ENCODE assay signal across 12 cellular contexts in the genomic region with DNA sequence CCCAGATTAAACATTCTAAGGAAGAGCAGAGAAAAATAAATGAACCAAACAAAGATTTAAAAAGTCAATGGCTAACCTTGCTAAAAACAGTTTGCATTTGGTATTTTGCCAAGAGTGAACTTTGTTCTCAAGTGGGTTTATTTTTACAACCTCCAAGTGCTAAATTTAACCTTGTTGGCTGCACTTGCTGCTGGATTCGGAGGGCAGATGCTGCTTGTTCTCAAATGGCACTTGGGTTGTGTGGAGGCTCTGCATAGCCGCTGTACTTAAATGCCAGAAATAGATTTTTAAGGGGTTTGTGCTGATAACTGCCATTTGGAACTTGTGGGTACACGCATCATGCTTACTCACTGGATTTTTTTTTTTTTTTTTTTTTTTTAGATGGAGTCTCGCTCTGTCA. TPM values are rescaled to one million over a fixed set of nuclear protein-coding genes. Genes with fewer than 3 reads are reported as not detected.
DNase-seq lines count a peak whose midpoint lies in the region; ATAC-seq and TF ChIP-seq lines count a peak whose summit lies in the region.
"Had no signal": no experiment of that assay in that cellular context is flagged by ENCODE, and none has a peak within 500 bp of the region (broad histone marks: within the 10 kb centered on the region; RNA-seq: fewer than 3 reads in every experiment).

No MANE protein-coding gene starts in this region.

- ATAC-seq in left lung: peak; percentile 73
- ATAC-seq in HG02981 (IDR thresholded peaks at IDR 0.05; ENCODE audit: unreplicated experiment): no peak
- ATAC-seq: GM12878 had no signal

- H3K4me1 ChIP-seq in left lung: peaks cover 7 to 8% of the 10 kb centered on the region in 2 donors

- no peaks in the 10 kb centered on the region for H3K9me3 ChIP-seq in AG04450 (ENCODE audit: control insufficient read depth, insufficient read depth, low read length)
- H3K9me3 ChIP-seq in left lung: no peaks in the 10 kb centered on the region

- intact Hi-C loops in left lung (cut with DNase I): no loop called here

- H3K27me3 ChIP-seq in AG04450 (ENCODE audit: control insufficient read depth, insufficient read depth, low read length): no peaks in the 10 kb centered on the region
- H3K27me3 ChIP-seq in left lung: no peaks in the 10 kb centered on the region

- H3K4me3 ChIP-seq in AG04450 (ENCODE audit: low read depth, low read length): no peak overlapping the region
- no peak overlapping the region for H3K4me3 ChIP-seq in left lung
- H3K4me3 ChIP-seq: GM12878 had no signal

- POLR2A ChIA-PET in AG04450 (lab: Yijun Ruan, JAX): no interaction called here

- peak; percentile 51 for DNase-seq in AG04450 (ENCODE audit: low read depth, low spot score)
- DNase-seq in LHCN-M2 (ENCODE audit: low read depth): peak; percentile 76
- peak; percentile 34 for DNase-seq in astrocyte of the hippocampus (ENCODE audit: low read depth, low spot score)
- DNase-seq in left lung: no peak
- DNase-seq in cerebellum (ENCODE audit: low spot score): no peak
- DNase-seq in NCI-H1930 (lab: John Stamatoyannopoulos, UW): no peak
- DNase-seq in NCI-H510A treated with DMSO at 0.1 percent for 48 hours (lab: John Stamatoyannopoulos, UW): no peak
- DNase-seq: CD4-positive, alpha-beta memory T cell; effector CD4-positive, alpha-beta T cell had no signal

- CTCF ChIA-PET in AG04450 (lab: Charles Lee): interaction anchor here (0.6 to 9.0 kb wide), 2 partner anchors 8 to 97 kb away, joined by 3 to 231 read pairs; no protein-coding TSS in a partner anchor

- H3K27ac ChIP-seq in AG04450 (ENCODE audit: low read depth, low read length): no peak overlapping the region
- no peak overlapping the region for H3K27ac ChIP-seq in left lung

- no peaks in the 10 kb centered on the region for H3K36me3 ChIP-seq in left lung

- TF ChIP-seq CTCF in AG04450 (IDR thresholded peaks at IDR 0.05; ENCODE audit: low read depth, low read length): no peak
- TF ChIP-seq CTCF in left lung (IDR thresholded peaks at IDR 0.05): no peak

RNA-seq across cellular contexts. Expression of a gene that starts 13.3 kb away (rescaled TPM):
- polyA plus RNA-seq in AG04450 (2011; rRNA removed): 3.5 and 3.9 TPM in 2 replicates
- 2.6 and 3.3 TPM in 2 replicates for polyA minus RNA-seq in AG04450 (2011; rRNA and poly(A)+ RNA removed)
- total RNA-seq in LHCN-M2 (2014; rRNA removed): 3.7 and 4.1 TPM in 2 replicates
- 8.0 TPM for polyA plus RNA-seq in LHCN-M2 (2012)
- 1 to 10 TPM; 3.6 to 4.3 TPM for total RNA-seq in left lung
- total RNA-seq in cerebellum: 4.4 TPM

RNA-seq across cellular contexts. Expression of a gene that starts 22.1 kb away (rescaled TPM):
- polyA plus RNA-seq in AG04450 (2011; rRNA removed): 12.7 and 17.7 TPM in 2 replicates
- polyA minus RNA-seq in AG04450 (2011; rRNA and poly(A)+ RNA removed): 9.1 and 9.9 TPM in 2 replicates
- total RNA-seq in LHCN-M2 (2014; rRNA removed) (10.9 and 13.5 TPM in 2 replicates), left lung (10 to 100 TPM; 10.0 to 13.2 TPM), cerebellum (33.7 TPM)
- 14.8 TPM for polyA plus RNA-seq in LHCN-M2 (2012)

RNA-seq across cellular contexts. Expression of a gene that starts 22.3 kb away (rescaled TPM):
- 0.19 and 0.25 TPM in 2 replicates for polyA plus RNA-seq in AG04450 (2011; rRNA removed)
- polyA minus RNA-seq in AG04450 (2011; rRNA and poly(A)+ RNA removed): 0.37 and 0.61 TPM in 2 replicates
- total RNA-seq in LHCN-M2 (2014; rRNA removed) (6.0 and 6.2 TPM in 2 replicates), left lung (1 to 10 TPM; 1.7 to 1.8 TPM), cerebellum (1.1 TPM)
- polyA plus RNA-seq in LHCN-M2 (2012): 4.4 TPM

RNA-seq across cellular contexts. Expression of a gene that starts 27.5 kb away (rescaled TPM):
- polyA plus RNA-seq in AG04450 (2011; rRNA removed): not detected in 2 replicates
- polyA minus RNA-seq in AG04450 (2011; rRNA and poly(A)+ RNA removed): 0.28 TPM in 1 of 2 replicates, not detected in the other
- not detected in 2 replicates for total RNA-seq in LHCN-M2 (2014; rRNA removed)
- polyA plus RNA-seq in LHCN-M2 (2012): not detected
- total RNA-seq in left lung: 10 to 100 TPM in 1 of 2 donors, 1 to 10 TPM in 1; 8.8 to 10.6 TPM
- total RNA-seq in cerebellum: 0.18 TPM

RNA-seq across cellular contexts. Expression of a gene that starts 34.1 kb away (rescaled TPM):
- 0.10 TPM in 1 of 2 replicates, not detected in the other for polyA plus RNA-seq in AG04450 (2011; rRNA removed)
- polyA minus RNA-seq in AG04450 (2011; rRNA and poly(A)+ RNA removed): 0.35 TPM in 1 of 2 replicates, not detected in the other
- not detected in 2 replicates for total RNA-seq in LHCN-M2 (2014; rRNA removed)
- polyA plus RNA-seq in LHCN-M2 (2012): 0.09 TPM
- under 1 TPM in 1 of 2 donors, not detected in 1; 0.84 TPM for total RNA-seq in left lung
- total RNA-seq in cerebellum: not detected
- total RNA-seq: CD4-positive, alpha-beta memory T cell; subcutaneous adipose tissue had no signal
- polyA plus RNA-seq: CD4-positive, alpha-beta memory T cell had no signal

Comparison
In these comparisons a context has a peak if more than half of its experiments do, and no peak if none do; other contexts are left out.
1. DNase-seq: peak in AG04450 (single experiment), LHCN-M2 (single experiment) and astrocyte of the hippocampus (single experiment); none in left lung (0 of 2), cerebellum (single experiment), NCI-H1930 (0 of 2) and NCI-H510A treated with DMSO at 0.1 percent for 48 hours (single experiment).